ENCODE assay signal across 1 cellular context in the genomic region with DNA sequence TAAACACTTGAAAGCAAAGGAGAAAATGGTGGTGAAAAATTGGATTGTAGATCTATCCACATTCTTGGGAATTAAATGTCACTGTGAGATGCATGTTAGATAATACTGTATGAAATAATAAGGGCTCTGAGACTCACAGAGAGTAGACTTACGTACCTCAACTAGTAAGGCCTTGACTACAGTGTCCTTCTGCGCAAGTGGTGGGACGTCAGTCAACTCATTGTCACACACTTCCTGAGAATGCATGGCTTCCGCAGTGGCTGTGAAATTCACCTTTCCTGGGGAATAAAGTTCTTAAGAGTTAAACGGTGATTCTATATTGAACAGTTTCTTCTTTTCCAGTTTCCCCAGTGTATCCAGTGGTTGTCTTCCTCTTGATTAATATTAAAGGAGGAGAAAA.
TF ChIP-seq lines count a peak whose summit lies in the region.

No MANE protein-coding gene starts in this region.

TF ChIP-seq in GM12878, 131 proteins besides CTCF, POLR2A, EP300 and RAD21 (continued from another document):
- TF ChIP-seq, protein P1, sequence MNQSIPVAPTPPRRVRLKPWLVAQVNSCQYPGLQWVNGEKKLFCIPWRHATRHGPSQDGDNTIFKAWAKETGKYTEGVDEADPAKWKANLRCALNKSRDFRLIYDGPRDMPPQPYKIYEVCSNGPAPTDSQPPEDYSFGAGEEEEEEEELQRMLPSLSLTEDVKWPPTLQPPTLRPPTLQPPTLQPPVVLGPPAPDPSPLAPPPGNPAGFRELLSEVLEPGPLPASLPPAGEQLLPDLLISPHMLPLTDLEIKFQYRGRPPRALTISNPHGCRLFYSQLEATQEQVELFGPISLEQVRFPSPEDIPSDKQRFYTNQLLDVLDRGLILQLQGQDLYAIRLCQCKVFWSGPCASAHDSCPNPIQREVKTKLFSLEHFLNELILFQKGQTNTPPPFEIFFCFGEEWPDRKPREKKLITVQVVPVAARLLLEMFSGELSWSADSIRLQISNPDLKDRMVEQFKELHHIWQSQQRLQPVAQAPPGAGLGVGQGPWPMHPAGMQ (IDR thresholded peaks at IDR 0.05; ENCODE audit: borderline replicate concordance) = no peak
- TF ChIP-seq MTA3 (IDR thresholded peaks at IDR 0.05; ENCODE audit: borderline replicate concordance, low read length) (no peak), SMC3 (IDR thresholded peaks at IDR 0.05; ENCODE audit: borderline replicate concordance, low read length) (no peak), SREBF2 (IDR thresholded peaks at IDR 0.05; ENCODE audit: low read length) (no peak), REST (IDR thresholded peaks at IDR 0.05; ENCODE audit: low read depth, low read length) (no peak), TARDBP (IDR thresholded peaks at IDR 0.05; ENCODE audit: borderline replicate concordance) (no peak)
- TF ChIP-seq, protein P2, sequence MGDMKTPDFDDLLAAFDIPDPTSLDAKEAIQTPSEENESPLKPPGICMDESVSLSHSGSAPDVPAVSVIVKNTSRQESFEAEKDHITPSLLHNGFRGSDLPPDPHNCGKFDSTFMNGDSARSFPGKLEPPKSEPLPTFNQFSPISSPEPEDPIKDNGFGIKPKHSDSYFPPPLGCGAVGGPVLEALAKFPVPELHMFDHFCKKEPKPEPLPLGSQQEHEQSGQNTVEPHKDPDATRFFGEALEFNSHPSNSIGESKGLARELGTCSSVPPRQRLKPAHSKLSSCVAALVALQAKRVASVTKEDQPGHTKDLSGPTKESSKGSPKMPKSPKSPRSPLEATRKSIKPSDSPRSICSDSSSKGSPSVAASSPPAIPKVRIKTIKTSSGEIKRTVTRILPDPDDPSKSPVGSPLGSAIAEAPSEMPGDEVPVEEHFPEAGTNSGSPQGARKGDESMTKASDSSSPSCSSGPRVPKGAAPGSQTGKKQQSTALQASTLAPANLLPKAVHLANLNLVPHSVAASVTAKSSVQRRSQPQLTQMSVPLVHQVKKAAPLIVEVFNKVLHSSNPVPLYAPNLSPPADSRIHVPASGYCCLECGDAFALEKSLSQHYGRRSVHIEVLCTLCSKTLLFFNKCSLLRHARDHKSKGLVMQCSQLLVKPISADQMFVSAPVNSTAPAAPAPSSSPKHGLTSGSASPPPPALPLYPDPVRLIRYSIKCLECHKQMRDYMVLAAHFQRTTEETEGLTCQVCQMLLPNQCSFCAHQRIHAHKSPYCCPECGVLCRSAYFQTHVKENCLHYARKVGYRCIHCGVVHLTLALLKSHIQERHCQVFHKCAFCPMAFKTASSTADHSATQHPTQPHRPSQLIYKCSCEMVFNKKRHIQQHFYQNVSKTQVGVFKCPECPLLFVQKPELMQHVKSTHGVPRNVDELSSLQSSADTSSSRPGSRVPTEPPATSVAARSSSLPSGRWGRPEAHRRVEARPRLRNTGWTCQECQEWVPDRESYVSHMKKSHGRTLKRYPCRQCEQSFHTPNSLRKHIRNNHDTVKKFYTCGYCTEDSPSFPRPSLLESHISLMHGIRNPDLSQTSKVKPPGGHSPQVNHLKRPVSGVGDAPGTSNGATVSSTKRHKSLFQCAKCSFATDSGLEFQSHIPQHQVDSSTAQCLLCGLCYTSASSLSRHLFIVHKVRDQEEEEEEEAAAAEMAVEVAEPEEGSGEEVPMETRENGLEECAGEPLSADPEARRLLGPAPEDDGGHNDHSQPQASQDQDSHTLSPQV (IDR thresholded peaks at IDR 0.05) = no peak
